ENCODE assay signal across 25 cellular contexts in genomic region chr2:237993701-237994100, GRCh38.
"Had no signal": no experiment of that assay in that cellular context is flagged by ENCODE, and none has a peak within 500 bp of the region (broad histone marks: within the 10 kb centered on the region; RNA-seq: fewer than 3 reads in every experiment).

No MANE protein-coding gene starts in this region.

- H3K27ac ChIP-seq: esophagus muscularis mucosa, foreskin keratinocyte, gastroesophageal sphincter, heart left ventricle, hepatocyte, left lung, ovary, psoas muscle, sigmoid colon, thoracic aorta, transverse colon, upper lobe of right lung, uterus had no signal

- H3K9me3 Mint-ChIP-seq: naive B cell; stimulated activated naive B cell treated with anti-CD40 and anti-IgM and Interleukin-4, amounts not matched to agents 10 μg/mL and 1 μg/mL and 100 μg/mL, for 72 hours; stimulated activated naive CD8-positive, alpha-beta T cell treated with anti-CD3 and anti-CD28 coated beads, Interleukin-15, Interleukin-2, amounts not matched to agents 100 ng/mL and 50 ng/mL, for 24 hours had no signal

- H3K36me3 ChIP-seq: ovary, transverse colon, uterus had no signal

- H3K4me1 ChIP-seq: foreskin keratinocyte, gastroesophageal sphincter, psoas muscle, uterus had no signal

- H3K27me3 ChIP-seq: esophagus muscularis mucosa, foreskin keratinocyte, gastroesophageal sphincter, heart left ventricle, hepatocyte, left lung, ovary, sigmoid colon, transverse colon, upper lobe of right lung, uterus had no signal

- H3K4me3 ChIP-seq: esophagus muscularis mucosa, gastroesophageal sphincter, heart left ventricle, hepatocyte, left lung, mucosa of descending colon, ovary, psoas muscle, sigmoid colon, thoracic aorta, transverse colon, upper lobe of right lung, uterus had no signal

- DNase-seq: effector CD8-positive, alpha-beta T cell; foreskin keratinocyte; heart left ventricle; left cardiac atrium; left lung; mesenchymal stem cell; mucosa of descending colon; naive B cell; occipital lobe; ovary; posterior cingulate gyrus; psoas muscle; right cardiac atrium; sigmoid colon; stimulated activated CD4-positive, alpha-beta T cell treated with anti-CD3 and anti-CD28 coated beads, Interleukin-4, amount 100 ng/mL, for 4 hours; stimulated activated naive B cell treated with anti-CD40 and anti-IgM and Interleukin-4, amounts not matched to agents 10 μg/mL and 1 μg/mL and 100 μg/mL, for 72 hours; transverse colon; upper lobe of right lung; uterus had no signal

- H3K27me3 Mint-ChIP-seq: naive B cell; stimulated activated naive B cell treated with anti-CD40 and anti-IgM and Interleukin-4, amounts not matched to agents 10 μg/mL and 1 μg/mL and 100 μg/mL, for 72 hours; stimulated activated naive CD8-positive, alpha-beta T cell treated with anti-CD3 and anti-CD28 coated beads, Interleukin-15, Interleukin-2, amounts not matched to agents 100 ng/mL and 50 ng/mL, for 24 hours had no signal

- ATAC-seq: foreskin keratinocyte; gastroesophageal sphincter; heart left ventricle; left cardiac atrium; left lung; mucosa of descending colon; psoas muscle; right cardiac atrium; stimulated activated naive B cell treated with anti-CD40 and anti-IgM and Interleukin-4, amounts not matched to agents 10 μg/mL and 1 μg/mL and 100 μg/mL, for 72 hours; upper lobe of right lung had no signal

- H3K4me1 Mint-ChIP-seq: mesothelial cell of epicardium had no signal

- H3K9me3 ChIP-seq: esophagus muscularis mucosa, gastroesophageal sphincter, heart left ventricle, left lung, mucosa of descending colon, ovary, psoas muscle, sigmoid colon, thoracic aorta, transverse colon, upper lobe of right lung, uterus had no signal

- H3K4me3 Mint-ChIP-seq: mesothelial cell of epicardium; naive B cell; stimulated activated naive B cell treated with anti-CD40 and anti-IgM and Interleukin-4, amounts not matched to agents 10 μg/mL and 1 μg/mL and 100 μg/mL, for 72 hours; stimulated activated naive CD8-positive, alpha-beta T cell treated with anti-CD3 and anti-CD28 coated beads, Interleukin-15, Interleukin-2, amounts not matched to agents 100 ng/mL and 50 ng/mL, for 24 hours had no signal

- H3K27ac Mint-ChIP-seq: mesothelial cell of epicardium; naive B cell; stimulated activated naive B cell treated with anti-CD40 and anti-IgM and Interleukin-4, amounts not matched to agents 10 μg/mL and 1 μg/mL and 100 μg/mL, for 72 hours; stimulated activated naive CD8-positive, alpha-beta T cell treated with anti-CD3 and anti-CD28 coated beads, Interleukin-15, Interleukin-2, amounts not matched to agents 100 ng/mL and 50 ng/mL, for 24 hours had no signal
